In the genomic region with DNA sequence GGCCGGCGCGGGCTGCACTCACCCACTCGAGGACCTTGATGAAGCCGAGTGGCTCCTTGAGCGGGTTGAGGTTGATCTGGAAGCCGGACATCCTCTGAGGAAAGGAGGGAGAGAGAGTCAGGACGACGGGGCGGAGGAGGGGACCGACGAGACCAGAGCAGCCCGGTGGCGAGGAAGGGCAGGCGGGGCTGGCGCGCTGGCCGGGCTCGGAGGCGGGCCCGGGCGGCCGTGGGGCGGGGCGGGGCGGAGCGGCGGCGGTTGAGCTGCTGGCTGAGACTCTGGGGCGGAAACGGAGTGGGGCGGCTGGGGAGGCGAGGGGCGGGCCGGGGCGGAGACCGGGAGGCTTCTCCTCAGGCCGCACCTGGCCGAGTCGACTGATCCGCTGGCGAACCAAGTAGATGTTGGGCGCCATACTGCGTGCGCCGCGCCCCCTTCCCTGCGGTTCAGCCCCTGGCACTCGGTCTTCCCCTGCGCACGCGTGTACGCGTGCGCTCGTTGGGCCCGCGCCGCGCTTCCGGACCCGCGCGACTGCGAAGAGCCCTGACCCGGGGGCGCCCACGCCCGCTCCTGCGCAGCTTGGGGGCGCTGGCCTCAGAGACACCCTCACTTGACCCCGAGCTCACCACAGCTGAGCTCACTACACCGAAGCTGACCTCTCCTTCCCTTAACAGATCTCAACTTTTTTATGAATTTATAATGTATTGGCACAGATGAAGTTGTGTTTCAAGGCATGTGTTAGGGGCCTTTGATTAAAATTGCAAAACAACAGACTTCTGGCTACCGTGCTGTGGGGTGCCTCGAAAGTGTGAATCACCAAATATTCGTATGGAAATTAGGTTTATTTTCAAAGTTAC, we compare ENCODE assay signal across 1 cellular context.
TF ChIP-seq lines count a peak whose summit lies in the region.

SYPL1 (minus strand) TSS at position 195 of the 854 bp plus-strand sequence; CDS start at position 91, 104 bp downstream.

TF ChIP-seq in K562, 482 proteins besides CTCF, POLR2A, EP300 and RAD21 (continued from another document and continues in another):
- TF ChIP-seq, protein P1, sequence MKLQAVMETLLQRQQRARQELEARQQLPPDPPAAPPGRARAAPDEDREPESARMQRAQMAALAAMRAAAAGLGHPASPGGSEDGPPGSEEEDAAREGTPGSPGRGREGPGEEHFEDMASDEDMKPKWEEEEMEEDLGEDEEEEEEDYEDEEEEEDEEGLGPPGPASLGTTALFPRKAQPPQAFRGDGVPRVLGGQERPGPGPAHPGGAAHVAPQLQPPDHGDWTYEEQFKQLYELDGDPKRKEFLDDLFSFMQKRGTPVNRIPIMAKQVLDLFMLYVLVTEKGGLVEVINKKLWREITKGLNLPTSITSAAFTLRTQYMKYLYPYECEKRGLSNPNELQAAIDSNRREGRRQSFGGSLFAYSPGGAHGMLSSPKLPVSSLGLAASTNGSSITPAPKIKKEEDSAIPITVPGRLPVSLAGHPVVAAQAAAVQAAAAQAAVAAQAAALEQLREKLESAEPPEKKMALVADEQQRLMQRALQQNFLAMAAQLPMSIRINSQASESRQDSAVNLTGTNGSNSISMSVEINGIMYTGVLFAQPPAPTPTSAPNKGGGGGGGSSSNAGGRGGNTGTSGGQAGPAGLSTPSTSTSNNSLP (IDR thresholded peaks at IDR 0.05; ENCODE audit: borderline replicate concordance, low read depth, low read length): no peak
- peak; percentile 69 for TF ChIP-seq ZNF511 (CRISPR knock-in tag; IDR thresholded peaks at IDR 0.05)
- peak; percentile 77 for TF ChIP-seq BHLHE40 (IDR thresholded peaks at IDR 0.05; ENCODE audit: low read length)
- no peak for TF ChIP-seq CHAMP1 (IDR thresholded peaks at IDR 0.05)
- 0 out of 2 replicates have a peak, but pooled peaks have one; percentile 3 for TF ChIP-seq NFRKB (IDR thresholded peaks at IDR 0.05; ENCODE audit: low read depth)
- TF ChIP-seq CBFB (CRISPR knock-in tag; IDR thresholded peaks at IDR 0.05): no peak; the same call in 1 of the 2 replicates
- TF ChIP-seq HINFP (tag; conservative IDR thresholded peaks at IDR 0.05; ENCODE audit: low read depth): no peak
- TF ChIP-seq KLF16 (IDR thresholded peaks at IDR 0.05): no peak
- no peak for TF ChIP-seq KDM4B (IDR thresholded peaks at IDR 0.05; ENCODE audit: borderline replicate concordance in 2 of 2, low read depth in 1 of 2)
- TF ChIP-seq, protein P2, sequence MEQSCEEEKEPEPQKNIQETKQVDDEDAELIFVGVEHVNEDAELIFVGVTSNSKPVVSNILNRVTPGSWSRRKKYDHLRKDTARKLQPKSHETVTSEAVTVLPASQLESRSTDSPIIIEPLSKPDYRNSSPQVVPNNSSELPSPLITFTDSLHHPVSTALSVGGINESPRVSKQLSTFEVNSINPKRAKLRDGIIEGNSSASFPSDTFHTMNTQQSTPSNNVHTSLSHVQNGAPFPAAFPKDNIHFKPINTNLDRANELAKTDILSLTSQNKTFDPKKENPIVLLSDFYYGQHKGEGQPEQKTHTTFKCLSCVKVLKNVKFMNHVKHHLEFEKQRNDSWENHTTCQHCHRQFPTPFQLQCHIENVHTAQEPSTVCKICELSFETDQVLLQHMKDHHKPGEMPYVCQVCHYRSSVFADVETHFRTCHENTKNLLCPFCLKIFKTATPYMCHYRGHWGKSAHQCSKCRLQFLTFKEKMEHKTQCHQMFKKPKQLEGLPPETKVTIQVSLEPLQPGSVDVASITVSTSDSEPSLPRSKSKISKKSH (CRISPR knock-in tag; IDR thresholded peaks at IDR 0.05): no peak
- TF ChIP-seq ZFP1 (CRISPR knock-in tag; IDR thresholded peaks at IDR 0.05): no peak
- TF ChIP-seq XRCC5 (IDR thresholded peaks at IDR 0.05; ENCODE audit: low read depth, low read length): no peak
- no peak for TF ChIP-seq SMARCA5 (IDR thresholded peaks at IDR 0.05)
- 0 out of 2 replicates have a peak, but pooled peaks have one; percentile 36 for TF ChIP-seq SMARCA4 (IDR thresholded peaks at IDR 0.05)
- TF ChIP-seq, protein P3, sequence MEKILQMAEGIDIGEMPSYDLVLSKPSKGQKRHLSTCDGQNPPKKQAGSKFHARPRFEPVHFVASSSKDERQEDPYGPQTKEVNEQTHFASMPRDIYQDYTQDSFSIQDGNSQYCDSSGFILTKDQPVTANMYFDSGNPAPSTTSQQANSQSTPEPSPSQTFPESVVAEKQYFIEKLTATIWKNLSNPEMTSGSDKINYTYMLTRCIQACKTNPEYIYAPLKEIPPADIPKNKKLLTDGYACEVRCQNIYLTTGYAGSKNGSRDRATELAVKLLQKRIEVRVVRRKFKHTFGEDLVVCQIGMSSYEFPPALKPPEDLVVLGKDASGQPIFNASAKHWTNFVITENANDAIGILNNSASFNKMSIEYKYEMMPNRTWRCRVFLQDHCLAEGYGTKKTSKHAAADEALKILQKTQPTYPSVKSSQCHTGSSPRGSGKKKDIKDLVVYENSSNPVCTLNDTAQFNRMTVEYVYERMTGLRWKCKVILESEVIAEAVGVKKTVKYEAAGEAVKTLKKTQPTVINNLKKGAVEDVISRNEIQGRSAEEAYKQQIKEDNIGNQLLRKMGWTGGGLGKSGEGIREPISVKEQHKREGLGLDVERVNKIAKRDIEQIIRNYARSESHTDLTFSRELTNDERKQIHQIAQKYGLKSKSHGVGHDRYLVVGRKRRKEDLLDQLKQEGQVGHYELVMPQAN (IDR thresholded peaks at IDR 0.05; ENCODE audit: borderline replicate concordance): no peak
- TF ChIP-seq ZNF165 (CRISPR knock-in tag; IDR thresholded peaks at IDR 0.05; ENCODE audit: borderline replicate concordance): 0 out of 2 replicates have a peak, but pooled peaks have one; percentile 56
- no peak for TF ChIP-seq TCF7L2 (IDR thresholded peaks at IDR 0.05; ENCODE audit: low read depth, low read length)
- TF ChIP-seq KDM1A (IDR thresholded peaks at IDR 0.05): no peak
- TF ChIP-seq CEBPB (tag; IDR thresholded peaks at IDR 0.05): peak; percentile 46; the same call in 1 of the 2 replicates
- TF ChIP-seq MAZ (CRISPR knock-in tag; conservative IDR thresholded peaks at IDR 0.05 in 1 of 2, IDR thresholded peaks at IDR 0.05 in 1 of 2): peak; percentile 85 to 91
- TF ChIP-seq U2AF2 (optimal IDR thresholded peaks at IDR 0.05; ENCODE audit: low read depth, low read length): no peak
- no peak; the same call in 1 of the 2 replicates for TF ChIP-seq E2F3 (CRISPR knock-in tag; IDR thresholded peaks at IDR 0.05)
- TF ChIP-seq SMAD4 (CRISPR knock-in tag; conservative IDR thresholded peaks at IDR 0.05): peak; percentile 81
- peak; percentile 75 for TF ChIP-seq MEIS2 (IDR thresholded peaks at IDR 0.05; ENCODE audit: partially characterized antibody)
- TF ChIP-seq MIER1 (IDR thresholded peaks at IDR 0.05; ENCODE audit: low read depth): no peak
- no peak for TF ChIP-seq C11orf30 (IDR thresholded peaks at IDR 0.05; ENCODE audit: low read depth)
- TF ChIP-seq, protein P4, sequence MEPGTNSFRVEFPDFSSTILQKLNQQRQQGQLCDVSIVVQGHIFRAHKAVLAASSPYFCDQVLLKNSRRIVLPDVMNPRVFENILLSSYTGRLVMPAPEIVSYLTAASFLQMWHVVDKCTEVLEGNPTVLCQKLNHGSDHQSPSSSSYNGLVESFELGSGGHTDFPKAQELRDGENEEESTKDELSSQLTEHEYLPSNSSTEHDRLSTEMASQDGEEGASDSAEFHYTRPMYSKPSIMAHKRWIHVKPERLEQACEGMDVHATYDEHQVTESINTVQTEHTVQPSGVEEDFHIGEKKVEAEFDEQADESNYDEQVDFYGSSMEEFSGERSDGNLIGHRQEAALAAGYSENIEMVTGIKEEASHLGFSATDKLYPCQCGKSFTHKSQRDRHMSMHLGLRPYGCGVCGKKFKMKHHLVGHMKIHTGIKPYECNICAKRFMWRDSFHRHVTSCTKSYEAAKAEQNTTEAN (CRISPR knock-in tag; IDR thresholded peaks at IDR 0.05): no peak
- TF ChIP-seq MEF2D (tag; conservative IDR thresholded peaks at IDR 0.05; ENCODE audit: low read depth): no peak
- TF ChIP-seq NUFIP1 (IDR thresholded peaks at IDR 0.05; ENCODE audit: partially characterized antibody): peak; percentile 69
- TF ChIP-seq, protein P5, sequence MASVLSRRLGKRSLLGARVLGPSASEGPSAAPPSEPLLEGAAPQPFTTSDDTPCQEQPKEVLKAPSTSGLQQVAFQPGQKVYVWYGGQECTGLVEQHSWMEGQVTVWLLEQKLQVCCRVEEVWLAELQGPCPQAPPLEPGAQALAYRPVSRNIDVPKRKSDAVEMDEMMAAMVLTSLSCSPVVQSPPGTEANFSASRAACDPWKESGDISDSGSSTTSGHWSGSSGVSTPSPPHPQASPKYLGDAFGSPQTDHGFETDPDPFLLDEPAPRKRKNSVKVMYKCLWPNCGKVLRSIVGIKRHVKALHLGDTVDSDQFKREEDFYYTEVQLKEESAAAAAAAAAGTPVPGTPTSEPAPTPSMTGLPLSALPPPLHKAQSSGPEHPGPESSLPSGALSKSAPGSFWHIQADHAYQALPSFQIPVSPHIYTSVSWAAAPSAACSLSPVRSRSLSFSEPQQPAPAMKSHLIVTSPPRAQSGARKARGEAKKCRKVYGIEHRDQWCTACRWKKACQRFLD (CRISPR knock-in tag; IDR thresholded peaks at IDR 0.05): peak; percentile 22; the same call in 1 of the 2 replicates
- no peak for TF ChIP-seq MYBL2 (IDR thresholded peaks at IDR 0.05; ENCODE audit: low read depth)
- TF ChIP-seq MYBL2 (CRISPR knock-in tag; IDR thresholded peaks at IDR 0.05; ENCODE audit: borderline replicate concordance): no peak
- TF ChIP-seq TEAD4 (IDR thresholded peaks at IDR 0.05; ENCODE audit: low read length): no peak
- TF ChIP-seq TEAD4 (CRISPR knock-in tag; IDR thresholded peaks at IDR 0.05; ENCODE audit: borderline replicate concordance): 0 out of 2 replicates have a peak, but pooled peaks have one; percentile 83
- no peak for TF ChIP-seq CBX8 (IDR thresholded peaks at IDR 0.05; ENCODE audit: borderline replicate concordance, extremely low read depth, low read depth, low read length, poor library complexity, severe bottlenecking)
- TF ChIP-seq, protein P6, sequence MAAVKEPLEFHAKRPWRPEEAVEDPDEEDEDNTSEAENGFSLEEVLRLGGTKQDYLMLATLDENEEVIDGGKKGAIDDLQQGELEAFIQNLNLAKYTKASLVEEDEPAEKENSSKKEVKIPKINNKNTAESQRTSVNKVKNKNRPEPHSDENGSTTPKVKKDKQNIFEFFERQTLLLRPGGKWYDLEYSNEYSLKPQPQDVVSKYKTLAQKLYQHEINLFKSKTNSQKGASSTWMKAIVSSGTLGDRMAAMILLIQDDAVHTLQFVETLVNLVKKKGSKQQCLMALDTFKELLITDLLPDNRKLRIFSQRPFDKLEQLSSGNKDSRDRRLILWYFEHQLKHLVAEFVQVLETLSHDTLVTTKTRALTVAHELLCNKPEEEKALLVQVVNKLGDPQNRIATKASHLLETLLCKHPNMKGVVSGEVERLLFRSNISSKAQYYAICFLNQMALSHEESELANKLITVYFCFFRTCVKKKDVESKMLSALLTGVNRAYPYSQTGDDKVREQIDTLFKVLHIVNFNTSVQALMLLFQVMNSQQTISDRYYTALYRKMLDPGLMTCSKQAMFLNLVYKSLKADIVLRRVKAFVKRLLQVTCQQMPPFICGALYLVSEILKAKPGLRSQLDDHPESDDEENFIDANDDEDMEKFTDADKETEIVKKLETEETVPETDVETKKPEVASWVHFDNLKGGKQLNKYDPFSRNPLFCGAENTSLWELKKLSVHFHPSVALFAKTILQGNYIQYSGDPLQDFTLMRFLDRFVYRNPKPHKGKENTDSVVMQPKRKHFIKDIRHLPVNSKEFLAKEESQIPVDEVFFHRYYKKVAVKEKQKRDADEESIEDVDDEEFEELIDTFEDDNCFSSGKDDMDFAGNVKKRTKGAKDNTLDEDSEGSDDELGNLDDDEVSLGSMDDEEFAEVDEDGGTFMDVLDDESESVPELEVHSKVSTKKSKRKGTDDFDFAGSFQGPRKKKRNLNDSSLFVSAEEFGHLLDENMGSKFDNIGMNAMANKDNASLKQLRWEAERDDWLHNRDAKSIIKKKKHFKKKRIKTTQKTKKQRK (IDR thresholded peaks at IDR 0.05; ENCODE audit: borderline replicate concordance, low read depth, low read length): no peak
- TF ChIP-seq TAF1 (IDR thresholded peaks at IDR 0.05; ENCODE audit: control insufficient read depth, extremely low read depth, insufficient read depth, low read length, severe bottlenecking): peak; percentile 69
